Comparison of ENCODE assay signal across 1 cellular context in genomic region chr7:155237730-155238129, GRCh38.
TF ChIP-seq lines count a peak whose summit lies in the region.

No MANE protein-coding gene starts in this region.

TF ChIP-seq in H1, 55 proteins besides CTCF, POLR2A, EP300 and RAD21 (continued from another document):
- TF ChIP-seq HDAC2 (IDR thresholded peaks at IDR 0.05; ENCODE audit: borderline replicate concordance in 1 of 2, low read depth in 2 of 2, low read length in 2 of 2) = no peak
- TF ChIP-seq RFX5 (IDR thresholded peaks at IDR 0.05; ENCODE audit: borderline replicate concordance, low read depth, low read length) = no peak
- no peak for TF ChIP-seq JUND (IDR thresholded peaks at IDR 0.05; ENCODE audit: low read length)
- no peak for TF ChIP-seq EGR1 (IDR thresholded peaks at IDR 0.05; ENCODE audit: borderline replicate concordance, low read depth, low read length)
- no peak for TF ChIP-seq TAF7 (optimal IDR thresholded peaks at IDR 0.05; ENCODE audit: borderline replicate concordance, low read depth, low read length)
- no peak for TF ChIP-seq CHD1 (IDR thresholded peaks at IDR 0.05; ENCODE audit: low read depth, low read length)
- TF ChIP-seq POU5F1 (IDR thresholded peaks at IDR 0.05; ENCODE audit: low read depth, low read length) = no peak
- TF ChIP-seq KDM1A (IDR thresholded peaks at IDR 0.05; ENCODE audit: borderline replicate concordance, low read length) = no peak
- TF ChIP-seq ATF2 (IDR thresholded peaks at IDR 0.05; ENCODE audit: low read length) = no peak
